ENCODE assay signal across 13 cellular contexts in genomic region chr2:216210711-216211131, GRCh38.
DNase-seq lines count a peak whose midpoint lies in the region; ATAC-seq and TF ChIP-seq lines count a peak whose summit lies in the region.
"Had no signal": no experiment of that assay in that cellular context is flagged by ENCODE, and none has a peak within 500 bp of the region (broad histone marks: within the 10 kb centered on the region; RNA-seq: fewer than 3 reads in every experiment).

No MANE protein-coding gene starts in this region.

- peak overlapping the region; percentile 21 to 64 for H3K27ac ChIP-seq in SK-N-SH (ENCODE audit: low read depth in 2 of 2, low read length in 1 of 2)
- H3K27ac ChIP-seq in dorsolateral prefrontal cortex, result peak overlapping the region in 44 of 59 donors; percentile 1 to 76 (median 40)
- H3K27ac ChIP-seq in neutrophil, result peak overlapping the region; percentile 51
- H3K27ac ChIP-seq: 22Rv1 had no signal

- intact Hi-C loops in dorsolateral prefrontal cortex (cut with DNase I), result no loop called here

- H4K20me1 ChIP-seq in SK-N-SH (ENCODE audit: insufficient read depth), result no peaks in the 10 kb centered on the region

- POLR2A ChIA-PET in SK-N-SH (lab: Yijun Ruan, JAX), result no interaction called here

- no peaks in the 10 kb centered on the region for H3K9me2 ChIP-seq in SK-N-SH

- no peak overlapping the region for H3K4me3 ChIP-seq in SK-N-SH (ENCODE audit: low read depth in 2 of 2, low read length in 1 of 2)
- H3K4me3 ChIP-seq in dorsolateral prefrontal cortex, result no peak overlapping the region
- no peak overlapping the region for H3K4me3 ChIP-seq in neutrophil (ENCODE audit: low read depth in 1 of 2, low read length in 1 of 2)

- no peak for TF ChIP-seq EP300 in SK-N-SH (IDR thresholded peaks at IDR 0.05; ENCODE audit: borderline replicate concordance in 1 of 2, low read depth in 1 of 2, low read length in 1 of 2)

- H3F3A ChIP-seq in SK-N-SH (replicated peaks; ENCODE audit: insufficient read depth), result peaks cover 34% of the 10 kb centered on the region

- no peaks in the 10 kb centered on the region; the same call in 1 of the 2 replicates for H3K79me2 ChIP-seq in SK-N-SH (ENCODE audit: insufficient read depth)

- peaks cover 7 to 20% of the 10 kb centered on the region in 2 experiments; a peak in 3 of 4 replicates for H3K4me1 ChIP-seq in SK-N-SH (ENCODE audit: control insufficient read depth in 1 of 2, insufficient read depth in 2 of 2, low read depth in 1 of 2, low read length in 1 of 2)
- H3K4me1 ChIP-seq in neutrophil (ENCODE audit: control insufficient read depth in 1 of 2, insufficient read depth in 1 of 2, low read depth in 1 of 2, low read length in 1 of 2), result peaks cover 12 to 18% of the 10 kb centered on the region in 2 experiments

- peaks cover 54 to 55% of the 10 kb centered on the region in 2 experiments for H3K36me3 ChIP-seq in SK-N-SH (replicated peaks in 1 of 2; ENCODE audit: control insufficient read depth in 1 of 2, insufficient read depth in 2 of 2, low read length in 1 of 2)
- H3K36me3 ChIP-seq in neutrophil, result peaks cover 64% of the 10 kb centered on the region

- H3K9me3 ChIP-seq in SK-N-SH (no peaks in the 10 kb centered on the region), neutrophil (no peaks in the 10 kb centered on the region)

- CTCF ChIA-PET in SK-N-SH (lab: Yijun Ruan, JAX), result no interaction called here

- DNase-seq in NCI-H1694 treated with DMSO at 0.1 percent for 48 hours (lab: John Stamatoyannopoulos, UW), result peak; percentile 33
- no peak for DNase-seq in NCI-H1694 (lab: John Stamatoyannopoulos, UW)
- no peak for DNase-seq in SK-N-SH
- no peak for DNase-seq in dorsolateral prefrontal cortex
- no peak for DNase-seq in foreskin melanocyte
- DNase-seq in NCI-H1436 (lab: John Stamatoyannopoulos, UW), result no peak
- DNase-seq: activated effector memory CD4-positive, alpha-beta T cell treated with Interleukin-2 at 50 U/mL for 16 hours; DMS79; NCI-H2029; stimulated activated CD4-positive, alpha-beta T cell treated with anti-CD3 and anti-CD28 coated beads, Interleukin-15, amount 100 ng/mL, for 24 hours had no signal

- H3K4me2 ChIP-seq in SK-N-SH, result no peak overlapping the region

- no peak for TF ChIP-seq RAD21 in SK-N-SH (IDR thresholded peaks at IDR 0.05; ENCODE audit: low read length)

- H3K27me3 ChIP-seq in SK-N-SH (ENCODE audit: insufficient read depth) (no peaks in the 10 kb centered on the region), dorsolateral prefrontal cortex (no peaks in the 10 kb centered on the region), neutrophil (no peaks in the 10 kb centered on the region)

- ATAC-seq in HG03460 (IDR thresholded peaks at IDR 0.05; ENCODE audit: unreplicated experiment), result no peak

- 85% methylated on average over 3 of the region's 3 CpGs for WGBS in SK-N-SH (ENCODE audit: low lambda C conversion rate)

- H3K9ac ChIP-seq in SK-N-SH, result no peak overlapping the region

- no peak for TF ChIP-seq CTCF in SK-N-SH (IDR thresholded peaks at IDR 0.05)
- TF ChIP-seq CTCF in dorsolateral prefrontal cortex (IDR thresholded peaks at IDR 0.05 in 54 of 56, conservative IDR thresholded peaks at IDR 0.05 in 2 of 56; ENCODE audit: low read depth in 1 of 56, partially characterized antibody in 56 of 56), result no peak
- TF ChIP-seq CTCF in neutrophil (IDR thresholded peaks at IDR 0.05), result no peak

- H2AFZ ChIP-seq in SK-N-SH (ENCODE audit: low read depth), result no peak overlapping the region

TF ChIP-seq in SK-N-SH, 30 proteins besides CTCF, POLR2A, EP300 and RAD21:
- TF ChIP-seq POLR2AphosphoS5 (IDR thresholded peaks at IDR 0.05; ENCODE audit: low read depth, low read length), result peak; percentile 5; the same call in 1 of the 2 replicates
- TF ChIP-seq, protein P1, sequence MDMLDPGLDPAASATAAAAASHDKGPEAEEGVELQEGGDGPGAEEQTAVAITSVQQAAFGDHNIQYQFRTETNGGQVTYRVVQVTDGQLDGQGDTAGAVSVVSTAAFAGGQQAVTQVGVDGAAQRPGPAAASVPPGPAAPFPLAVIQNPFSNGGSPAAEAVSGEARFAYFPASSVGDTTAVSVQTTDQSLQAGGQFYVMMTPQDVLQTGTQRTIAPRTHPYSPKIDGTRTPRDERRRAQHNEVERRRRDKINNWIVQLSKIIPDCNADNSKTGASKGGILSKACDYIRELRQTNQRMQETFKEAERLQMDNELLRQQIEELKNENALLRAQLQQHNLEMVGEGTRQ (IDR thresholded peaks at IDR 0.05; ENCODE audit: borderline replicate concordance, low read depth, low read length), result no peak
TF ChIP-seq in SK-N-SH: peak in this region for 1.
